13 cellular contexts compared by ENCODE assay signal in genomic region chr13:19345916-19346422, GRCh38.
DNase-seq lines count a peak whose midpoint lies in the region; ATAC-seq and TF ChIP-seq lines count a peak whose summit lies in the region.
"Had no signal": no experiment of that assay in that cellular context is flagged by ENCODE, and none has a peak within 500 bp of the region (broad histone marks: within the 10 kb centered on the region; RNA-seq: fewer than 3 reads in every experiment).

No MANE protein-coding gene starts in this region.

- H2AK5ac ChIP-seq in trophoblast cell (ENCODE audit: low read length), result no peak overlapping the region

- H3K36me3 ChIP-seq in H7 (replicated peaks; ENCODE audit: control insufficient read depth, insufficient read depth, low read length) (no peaks in the 10 kb centered on the region), OCI-LY3 (replicated peaks; ENCODE audit: low read depth, low read length) (no peaks in the 10 kb centered on the region), trophoblast cell (ENCODE audit: control insufficient read depth in 1 of 2, insufficient read depth in 2 of 2, low read length in 2 of 2) (no peaks in the 10 kb centered on the region)

- no peaks in the 10 kb centered on the region for H3K79me1 ChIP-seq in trophoblast cell (ENCODE audit: low read length)

- peaks cover 13% of the 10 kb centered on the region for H3K9me3 Mint-ChIP-seq in chondrocyte (ENCODE audit: low read depth)
- H3K9me3 Mint-ChIP-seq: CD4-positive, alpha-beta T cell had no signal

- H3K27ac Mint-ChIP-seq in chondrocyte (ENCODE audit: unreplicated experiment), result no peak overlapping the region
- H3K27ac Mint-ChIP-seq: B cell; CD4-positive, alpha-beta T cell had no signal

- H3K4me1 Mint-ChIP-seq in chondrocyte (ENCODE audit: low read depth), result no peaks in the 10 kb centered on the region
- H3K4me1 Mint-ChIP-seq: B cell had no signal

- H3K4me3 Mint-ChIP-seq in chondrocyte (ENCODE audit: unreplicated experiment), result no peak overlapping the region
- H3K4me3 Mint-ChIP-seq: B cell; CD4-positive, alpha-beta T cell had no signal

- H3K9ac ChIP-seq in OCI-LY3 (ENCODE audit: low read length) (no peak overlapping the region), trophoblast cell (ENCODE audit: low read length) (peak overlapping the region; percentile 34)

- H3K79me2 ChIP-seq in OCI-LY3 (ENCODE audit: low read length) (no peaks in the 10 kb centered on the region), trophoblast cell (ENCODE audit: control insufficient read depth, insufficient read depth, low read length, poor library complexity) (no peaks in the 10 kb centered on the region)

- no peak overlapping the region for H2BK120ac ChIP-seq in trophoblast cell (ENCODE audit: insufficient read depth, low read length, poor library complexity)

- ATAC-seq in HG03135 (IDR thresholded peaks at IDR 0.05; ENCODE audit: unreplicated experiment), result no peak
- ATAC-seq: HCT116 had no signal

- no peak overlapping the region for H2BK5ac ChIP-seq in trophoblast cell (ENCODE audit: low read depth, low read length, poor library complexity)

- H3K9me3 ChIP-seq in OCI-LY3 (ENCODE audit: insufficient read depth, low read length), result no peaks in the 10 kb centered on the region
- peaks cover 21% of the 10 kb centered on the region for H3K9me3 ChIP-seq in trophoblast cell (ENCODE audit: insufficient read depth, low read depth, low read length)

- no peak overlapping the region for H2BK12ac ChIP-seq in trophoblast cell (ENCODE audit: low read length)

- no peak overlapping the region for H4K8ac ChIP-seq in trophoblast cell (ENCODE audit: low read depth, low read length)

- no peak overlapping the region for H3K27ac ChIP-seq in OCI-LY3 (ENCODE audit: low read length)
- no peak overlapping the region for H3K27ac ChIP-seq in trophoblast cell (ENCODE audit: low read depth, low read length)

- H4K20me1 ChIP-seq in OCI-LY3 (ENCODE audit: insufficient read depth, low read length), result no peaks in the 10 kb centered on the region

- no peak overlapping the region for H3K18ac ChIP-seq in trophoblast cell (ENCODE audit: low read length)

- no peak overlapping the region for H2AFZ ChIP-seq in OCI-LY3 (ENCODE audit: low read depth, low read length)
- no peak overlapping the region for H2AFZ ChIP-seq in trophoblast cell (ENCODE audit: insufficient read depth, low read length, poor library complexity)

- H3K23ac ChIP-seq in trophoblast cell (ENCODE audit: low read length), result no peak overlapping the region

- DNase-seq in H7 (peak; percentile 5), chondrocyte (ENCODE audit: low spot score) (peak; percentile 84), trophoblast cell (peak; percentile 92 to 99), NCI-H1092 (lab: John Stamatoyannopoulos, UW) (no peak)
- DNase-seq in stimulated activated CD4-positive, alpha-beta T cell treated with anti-CD3 and anti-CD28 coated beads, Interleukin-15, amount 100 ng/mL, for 24 hours, result no peak
- DNase-seq: C1 segment of cervical spinal cord; Calu3; CD4-positive, alpha-beta T cell; DMS 273 treated with DMSO at 0.1 percent for 48 hours had no signal

- H3K4me2 ChIP-seq in OCI-LY3 (ENCODE audit: low read length) (no peak overlapping the region), trophoblast cell (ENCODE audit: low read length) (no peak overlapping the region)

- H3K4me3 ChIP-seq in H7 (ENCODE audit: insufficient read depth, low read depth, low read length) (no peak overlapping the region), OCI-LY3 (ENCODE audit: low read length) (no peak overlapping the region), trophoblast cell (ENCODE audit: low read depth, low read length) (peak overlapping the region; percentile 40)

- 0 out of 2 replicates have a peak, but pooled peaks have one; percentile 17 for TF ChIP-seq CTCF in OCI-LY3 (IDR thresholded peaks at IDR 0.05; ENCODE audit: low read depth, low read length)
- no peak for TF ChIP-seq CTCF in chondrocyte (IDR thresholded peaks at IDR 0.05)

- H3K36me3 Mint-ChIP-seq in chondrocyte (ENCODE audit: low read depth), result no peaks in the 10 kb centered on the region

- no CpG with 5 or more reads among the region's 14 CpGs for WGBS in trophoblast cell (ENCODE audit: extremely low coverage, insufficient coverage, insufficient read length)

- no peak overlapping the region for H4K12ac ChIP-seq in trophoblast cell (ENCODE audit: low read depth, low read length)

- no peak overlapping the region for H3K4ac ChIP-seq in trophoblast cell (ENCODE audit: low read depth, low read length)

- no peak overlapping the region for H3K14ac ChIP-seq in trophoblast cell (ENCODE audit: low read length)

- H4K91ac ChIP-seq in trophoblast cell (ENCODE audit: low read depth, low read length), result no peak overlapping the region

- H3K27me3 ChIP-seq in H7 (ENCODE audit: control insufficient read depth, insufficient read depth, low read length) (no peaks in the 10 kb centered on the region; the same call in 1 of the 2 replicates), OCI-LY3 (ENCODE audit: low read depth, low read length) (no peaks in the 10 kb centered on the region), trophoblast cell (ENCODE audit: insufficient read depth, low read length) (no peaks in the 10 kb centered on the region)

- H3K27me3 Mint-ChIP-seq in chondrocyte (ENCODE audit: low read depth), result no peaks in the 10 kb centered on the region
- H3K27me3 Mint-ChIP-seq: B cell had no signal

- no peaks in the 10 kb centered on the region for H3K4me1 ChIP-seq in OCI-LY3 (ENCODE audit: low read length)
- H3K4me1 ChIP-seq in trophoblast cell (ENCODE audit: control insufficient read depth in 1 of 2, insufficient read depth in 2 of 2, low read length in 2 of 2), result no peaks in the 10 kb centered on the region

Comparison
In these comparisons a context has a peak if more than half of its experiments do, and no peak if none do; other contexts are left out.
1. DNase-seq: peak in H7 (single experiment), chondrocyte (single experiment) and trophoblast cell (2 of 2); none in NCI-H1092 (single experiment) and stimulated activated CD4-positive, alpha-beta T cell treated with anti-CD3 and anti-CD28 coated beads, Interleukin-15, amount 100 ng/mL, for 24 hours (single experiment).